Comparison of ENCODE assay signal across 22 cellular contexts in the genomic region with DNA sequence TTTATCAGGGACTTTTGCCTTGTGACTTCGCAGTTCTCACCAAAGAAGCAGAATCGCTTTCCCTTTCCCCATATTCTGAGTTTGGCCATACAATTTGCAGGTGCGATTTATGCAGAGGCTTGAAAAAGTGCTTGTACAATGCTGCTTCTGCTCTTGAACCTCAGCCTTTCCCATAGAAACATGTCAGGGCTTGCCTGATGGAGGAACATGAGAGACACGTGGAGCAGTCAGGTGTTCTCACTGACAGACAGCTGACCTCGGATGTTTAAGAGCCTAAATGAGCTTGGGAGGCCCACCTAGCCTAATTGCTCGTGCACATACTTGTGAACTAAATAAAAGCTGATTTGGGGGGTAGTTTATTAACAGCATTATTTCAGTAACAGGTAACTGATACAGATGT.
DNase-seq lines count a peak whose midpoint lies in the region; ATAC-seq and TF ChIP-seq lines count a peak whose summit lies in the region.
"Had no signal": no experiment of that assay in that cellular context is flagged by ENCODE, and none has a peak within 500 bp of the region (broad histone marks: within the 10 kb centered on the region; RNA-seq: fewer than 3 reads in every experiment).

No MANE protein-coding gene starts in this region.

- no peak overlapping the region for H4K5ac ChIP-seq in IMR-90 (ENCODE audit: low read depth, low read length)

- no peak overlapping the region for H2AK5ac ChIP-seq in IMR-90 (ENCODE audit: low read depth, low read length)

- CTCF ChIA-PET in IMR-90 (lab: Yijun Ruan, JAX) (no interaction called here), PC-3 (lab: Charles Lee) (no interaction called here), PC-9 (lab: Charles Lee) (no interaction called here)

- H4K20me1 ChIP-seq in IMR-90 (ENCODE audit: insufficient read depth, low read length) (no peaks in the 10 kb centered on the region), PC-3 (ENCODE audit: low read length) (no peaks in the 10 kb centered on the region), PC-9 (ENCODE audit: insufficient read depth) (no peaks in the 10 kb centered on the region)

- no peak overlapping the region for H2AK9ac ChIP-seq in IMR-90 (replicated peaks; ENCODE audit: low read depth, low read length, poor library complexity)

- H2BK15ac ChIP-seq in IMR-90 (ENCODE audit: low read depth, low read length): no peak overlapping the region

- no peak overlapping the region for H4K8ac ChIP-seq in IMR-90 (ENCODE audit: low read depth in 2 of 2, low read length in 2 of 2)

- no peak overlapping the region for H3K4ac ChIP-seq in IMR-90 (ENCODE audit: low read depth, low read length)

- no peak overlapping the region for H3K18ac ChIP-seq in IMR-90 (ENCODE audit: low read depth, low read length)

- in situ Hi-C loops in IMR-90 (cut with MboI; ENCODE audit: low sequenced_read_pairs): no loop called here

- H3K79me2 ChIP-seq in PC-3 (ENCODE audit: low read length) (no peaks in the 10 kb centered on the region), PC-9 (ENCODE audit: low read depth) (no peaks in the 10 kb centered on the region)

- H3K9me1 ChIP-seq in IMR-90 (ENCODE audit: insufficient read depth, low read length): no peaks in the 10 kb centered on the region

- TF ChIP-seq POLR2A in IMR-90 (IDR thresholded peaks at IDR 0.05; ENCODE audit: low read depth, low read length): no peak

- H3K14ac ChIP-seq in IMR-90 (replicated peaks; ENCODE audit: low read depth, low read length): no peak overlapping the region

- H3K9me2 ChIP-seq in PC-3 (replicated peaks; ENCODE audit: low read length): no peaks in the 10 kb centered on the region
- no peaks in the 10 kb centered on the region for H3K9me2 ChIP-seq in PC-9 (ENCODE audit: insufficient read depth)

- H2BK20ac ChIP-seq in IMR-90 (ENCODE audit: low read depth, low read length): no peak overlapping the region

- WGBS in IMR-90 (ENCODE audit: extremely low coverage in 2 of 2, insufficient read length in 1 of 2), 2 experiments: 0% methylated on average over 2 of the region's 6 CpGs; no CpG with 5 or more reads in 1 of the 2 experiments

- no peaks in the 10 kb centered on the region for H3K79me1 ChIP-seq in IMR-90 (ENCODE audit: low read depth in 1 of 2, low read length in 2 of 2)

- H4K91ac ChIP-seq in IMR-90 (ENCODE audit: insufficient read depth, low read depth, low read length): no peak overlapping the region

- DNase-seq in DMS53 (lab: John Stamatoyannopoulos, UW) (peak; percentile 79), IMR-90 (no peak), NCI-H510A (lab: John Stamatoyannopoulos, UW) (peak; percentile 74), epithelial cell of esophagus (ENCODE audit: low read depth) (peak; percentile 31), NCI-H524 treated with DMSO at 0.1 percent for 48 hours (lab: John Stamatoyannopoulos, UW) (no peak), PC-3 (no peak), NCI-H446 (lab: John Stamatoyannopoulos, UW) (no peak), PC-9 (no peak)
- DNase-seq: activated CD4-positive, alpha-beta memory T cell treated with anti-CD3 and anti-CD28 coated beads, Interleukin-2, amount 10 ng/mL, durations not matched to agents 7 days and 5 days; activated CD4-positive, CD25-positive, alpha-beta regulatory T cell; activated effector memory CD4-positive, alpha-beta T cell treated with anti-CD3 and anti-CD28 coated beads, Interleukin-2, amount 50 U/mL, for 16 hours; brain microvascular endothelial cell; C1 segment of cervical spinal cord; kidney glomerular epithelial cell; NCI-H1092; NCI-H2227 treated with DMSO at 0.1 percent for 48 hours; stimulated activated CD4-positive, alpha-beta T cell treated with anti-CD3 and anti-CD28 coated beads, Interleukin-2, amount 100 ng/mL, for 24 hours; T-helper 9 cell had no signal

- dilution Hi-C loops in IMR-90 (cut with HindIII; ENCODE audit: low sequenced_read_pairs, unreplicated experiment): no loop called here

- no peak overlapping the region for H3K9ac ChIP-seq in IMR-90 (ENCODE audit: low read depth, low read length)
- no peak overlapping the region for H3K9ac ChIP-seq in PC-3 (ENCODE audit: low read length)

- peak overlapping the region; percentile 37 for H2AFZ ChIP-seq in IMR-90 (replicated peaks; ENCODE audit: low read length, poor library complexity)
- H2AFZ ChIP-seq in PC-3 (ENCODE audit: low read length): no peak overlapping the region
- no peak overlapping the region for H2AFZ ChIP-seq in PC-9

- no TSS peak for BruUV-seq in IMR-90 (replicated peaks; lab: Mats Ljungman, UMichigan)
- BruUV-seq in PC-3 (replicated peaks; lab: Mats Ljungman, UMichigan): no TSS peak
- no TSS peak for BruUV-seq in PC-9 (replicated peaks; lab: Mats Ljungman, UMichigan)

- H3K23ac ChIP-seq in IMR-90 (ENCODE audit: low read depth, low read length): no peak overlapping the region

- no peak for TF ChIP-seq RAD21 in IMR-90 (IDR thresholded peaks at IDR 0.05; ENCODE audit: low read length)

- H3K4me2 ChIP-seq in IMR-90 (ENCODE audit: low read depth, low read length): no peak overlapping the region
- H3K4me2 ChIP-seq in PC-3 (ENCODE audit: low read length): no peak overlapping the region
- H3K4me2 ChIP-seq in PC-9: no peak overlapping the region

- POLR2A ChIA-PET in IMR-90 (lab: Charles Lee; ENCODE audit: unreplicated experiment) (no interaction called here), PC-3 (lab: Charles Lee; ENCODE audit: unreplicated experiment) (no interaction called here), PC-9 (lab: Charles Lee; ENCODE audit: unreplicated experiment) (no interaction called here)

- H3K36me3 ChIP-seq in IMR-90 (ENCODE audit: control insufficient read depth, insufficient read depth, low read length): no peaks in the 10 kb centered on the region
- no peaks in the 10 kb centered on the region for H3K36me3 ChIP-seq in PC-3 (ENCODE audit: low read depth, low read length)
- H3K36me3 ChIP-seq in PC-9 (ENCODE audit: low read depth): no peaks in the 10 kb centered on the region
- H3K36me3 ChIP-seq: brain microvascular endothelial cell, neutrophil had no signal

- no peaks in the 10 kb centered on the region for H3F3A ChIP-seq in PC-3 (ENCODE audit: low read length, unreplicated experiment)
- H3F3A ChIP-seq in PC-9 (ENCODE audit: insufficient read depth, low read depth): no peaks in the 10 kb centered on the region

- H2BK5ac ChIP-seq in IMR-90 (ENCODE audit: low read depth, low read length, poor library complexity, severe bottlenecking): no peak overlapping the region

- H3K27ac ChIP-seq in IMR-90 (ENCODE audit: insufficient read depth, low read length) (no peak overlapping the region), PC-3 (ENCODE audit: low read length) (no peak overlapping the region), PC-9 (no peak overlapping the region)
- H3K27ac ChIP-seq: brain microvascular endothelial cell, coronary artery, neutrophil, skin epidermis had no signal

- no peak overlapping the region for H2BK120ac ChIP-seq in IMR-90 (ENCODE audit: low read depth, low read length)

- intact Hi-C loops in IMR-90 (cut with micrococcal nuclease): no loop called here
- intact Hi-C loops in PC-3 (cut with micrococcal nuclease): no loop called here
- intact Hi-C loops in PC-9 (cut with micrococcal nuclease; ENCODE audit: unreplicated experiment): no loop called here

- no peak for ATAC-seq in IMR-90 (ENCODE audit: low read depth)
- ATAC-seq in PC-3: no peak
- ATAC-seq: stimulated activated effector memory CD8-positive, alpha-beta T cell treated with anti-CD3 and anti-CD28 coated beads, Interleukin-12 subunit alpha, Interleukin-12 subunit beta, amount 100 ng/mL, for 72 hours had no signal

- H3K27me3 ChIP-seq in IMR-90 (ENCODE audit: control insufficient read depth, insufficient read depth, low read length) (no peaks in the 10 kb centered on the region), PC-3 (ENCODE audit: low read length) (peaks cover 30% of the 10 kb centered on the region), PC-9 (ENCODE audit: insufficient read depth, low read depth) (no peaks in the 10 kb centered on the region)
- H3K27me3 ChIP-seq: brain microvascular endothelial cell, neutrophil had no signal

- H3K4me1 ChIP-seq in IMR-90 (ENCODE audit: control insufficient read depth, insufficient read depth, low read length): no peaks in the 10 kb centered on the region
- no peaks in the 10 kb centered on the region for H3K4me1 ChIP-seq in PC-3 (ENCODE audit: insufficient read depth, low read length)
- no peaks in the 10 kb centered on the region for H3K4me1 ChIP-seq in PC-9 (replicated peaks; ENCODE audit: insufficient read depth)

- H3K56ac ChIP-seq in IMR-90 (ENCODE audit: extremely low read depth, insufficient read depth, low read length): no peak overlapping the region

- no peaks in the 10 kb centered on the region for H3K9me3 ChIP-seq in IMR-90 (ENCODE audit: control insufficient read depth, insufficient read depth, low read length)
- H3K9me3 ChIP-seq in PC-3 (ENCODE audit: low read length): no peaks in the 10 kb centered on the region
- no peaks in the 10 kb centered on the region for H3K9me3 ChIP-seq in PC-9 (ENCODE audit: insufficient read depth, low read depth)
- H3K9me3 ChIP-seq: neutrophil had no signal

- H3K4me3 ChIP-seq in IMR-90 (ENCODE audit: insufficient read depth, low read depth, low read length): no peak overlapping the region
- no peak overlapping the region for H3K4me3 ChIP-seq in epithelial cell of esophagus (ENCODE audit: low read length)
- no peak overlapping the region for H3K4me3 ChIP-seq in PC-3 (ENCODE audit: low read length)
- H3K4me3 ChIP-seq in PC-9: no peak overlapping the region
- H3K4me3 ChIP-seq: coronary artery, skin epidermis had no signal

- TF ChIP-seq CTCF in IMR-90 (conservative IDR thresholded peaks at IDR 0.05; ENCODE audit: low read depth, low read length) (no peak), epithelial cell of esophagus (IDR thresholded peaks at IDR 0.05; ENCODE audit: insufficient read depth, low read depth, low read length, missing control alignments) (no peak), PC-3 (conservative IDR thresholded peaks at IDR 0.05; ENCODE audit: low read depth, low read length) (no peak), PC-9 (conservative IDR thresholded peaks at IDR 0.05) (no peak)

TF ChIP-seq in IMR-90, 13 proteins besides CTCF, POLR2A, EP300 and RAD21 (continues in another document):
- TF ChIP-seq CEBPB (IDR thresholded peaks at IDR 0.05; ENCODE audit: low read depth, low read length): no peak
- TF ChIP-seq, protein P1, sequence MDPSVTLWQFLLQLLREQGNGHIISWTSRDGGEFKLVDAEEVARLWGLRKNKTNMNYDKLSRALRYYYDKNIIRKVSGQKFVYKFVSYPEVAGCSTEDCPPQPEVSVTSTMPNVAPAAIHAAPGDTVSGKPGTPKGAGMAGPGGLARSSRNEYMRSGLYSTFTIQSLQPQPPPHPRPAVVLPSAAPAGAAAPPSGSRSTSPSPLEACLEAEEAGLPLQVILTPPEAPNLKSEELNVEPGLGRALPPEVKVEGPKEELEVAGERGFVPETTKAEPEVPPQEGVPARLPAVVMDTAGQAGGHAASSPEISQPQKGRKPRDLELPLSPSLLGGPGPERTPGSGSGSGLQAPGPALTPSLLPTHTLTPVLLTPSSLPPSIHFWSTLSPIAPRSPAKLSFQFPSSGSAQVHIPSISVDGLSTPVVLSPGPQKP (IDR thresholded peaks at IDR 0.05; ENCODE audit: borderline replicate concordance, low read depth, low read length): no peak
- no peak for TF ChIP-seq NFE2L2 (IDR thresholded peaks at IDR 0.05; ENCODE audit: low read depth, low read length)
- TF ChIP-seq MAZ (IDR thresholded peaks at IDR 0.05; ENCODE audit: borderline replicate concordance, low read depth, low read length): no peak
- TF ChIP-seq MAFK (IDR thresholded peaks at IDR 0.05; ENCODE audit: low read depth, low read length): no peak

Comparison
In these comparisons a context has a peak if more than half of its experiments do, and no peak if none do; other contexts are left out.
1. DNase-seq: peak in DMS53 (single experiment), NCI-H510A (single experiment) and epithelial cell of esophagus (single experiment); none in IMR-90 (single experiment), NCI-H524 treated with DMSO at 0.1 percent for 48 hours (single experiment), PC-3 (single experiment), NCI-H446 (0 of 2) and PC-9 (0 of 2).